In the genomic region with DNA sequence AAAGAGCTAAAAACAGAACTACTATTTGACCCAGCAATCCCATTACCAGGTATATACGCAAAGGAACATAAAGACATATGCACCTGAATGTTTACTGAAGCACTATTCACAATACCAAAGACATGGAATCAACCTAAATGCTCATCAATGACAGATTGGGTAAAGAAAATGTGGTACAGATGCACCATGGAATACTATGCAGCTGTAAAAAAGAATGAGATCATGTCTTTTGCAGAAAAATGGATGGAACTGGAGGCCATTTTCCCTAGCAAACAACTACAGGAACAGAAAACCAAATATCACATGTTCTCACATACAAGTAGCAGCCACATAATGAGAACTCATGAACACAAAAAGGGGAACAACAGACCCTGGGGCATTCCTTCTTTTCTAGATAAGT, we compare ENCODE assay signal across 34 cellular contexts.
"Had no signal": no experiment of that assay in that cellular context is flagged by ENCODE, and none has a peak within 500 bp of the region (broad histone marks: within the 10 kb centered on the region; RNA-seq: fewer than 3 reads in every experiment).

No MANE protein-coding gene starts in this region.

- H3K9me3 Mint-ChIP-seq: activated B cell treated with CpG ODN at 0.5 μM for 24 hours; activated CD4-positive, alpha-beta memory T cell treated with anti-CD3 and anti-CD28 coated beads for 36 hours; activated CD8-positive, alpha-beta T cell treated with anti-CD3 and anti-CD28 coated beads for 36 hours; activated naive CD4-positive, alpha-beta T cell treated with anti-CD3 and anti-CD28 coated beads, Interleukin-2, amount 10 ng/mL, durations not matched to agents 7 days and 5 days; activated naive CD4-positive, alpha-beta T cell treated with anti-CD3 and anti-CD28 coated beads, Interleukin-2, amount 50 U/mL, for 24 hours; activated naive CD8-positive, alpha-beta T cell treated with anti-CD3 and anti-CD28 coated beads, Interleukin-2, amount 50 U/mL, for 24 hours; activated T-cell treated with anti-CD3 and anti-CD28 coated beads, Interleukin-2, amount 50 U/mL, for 4 hours; activated T-helper 2 cell treated with anti-CD3 and anti-CD28 coated beads, Interferon-gamma antibody, Interleukin-2, Interleukin-4, amounts not matched to agents 10 μg/mL and 5 μg/mL and 100 μg/mL, durations not matched to agents 14 hours and 24 hours and 36 hours; T-helper 2 cell treated with Interferon-gamma antibody and Interleukin-4, amounts not matched to agents 5 μg/mL and 100 μg/mL, for 36 hours had no signal

- H3K27ac ChIP-seq: ascending aorta, body of pancreas, brain microvascular endothelial cell, breast epithelium, VCaP had no signal

- H3K4me1 ChIP-seq: body of pancreas, breast epithelium had no signal

- H3K4me1 Mint-ChIP-seq: activated B cell treated with CpG ODN at 0.5 μM for 24 hours; activated CD4-positive, alpha-beta T cell treated with anti-CD3 and anti-CD28 coated beads, Interleukin-2, amount 10 ng/mL, durations not matched to agents 24 days and 14 days; activated naive CD4-positive, alpha-beta T cell treated with anti-CD3 and anti-CD28 coated beads, Interleukin-2, amount 10 ng/mL, durations not matched to agents 7 days and 5 days; activated naive CD4-positive, alpha-beta T cell treated with anti-CD3 and anti-CD28 coated beads, Interleukin-2, amount 50 U/mL, for 24 hours; activated naive CD8-positive, alpha-beta T cell treated with anti-CD3 and anti-CD28 coated beads, Interleukin-2, amount 10 ng/mL, durations not matched to agents 7 days and 5 days; activated naive CD8-positive, alpha-beta T cell treated with anti-CD3 and anti-CD28 coated beads, Interleukin-2, amount 50 U/mL, for 24 hours had no signal

- H3K27me3 Mint-ChIP-seq: activated B cell treated with CpG ODN at 0.5 μM for 24 hours; activated CD4-positive, alpha-beta memory T cell treated with anti-CD3 and anti-CD28 coated beads for 36 hours; activated CD4-positive, alpha-beta T cell treated with anti-CD3 and anti-CD28 coated beads, Interleukin-2, amount 10 ng/mL, durations not matched to agents 24 days and 14 days; activated CD8-positive, alpha-beta T cell treated with anti-CD3 and anti-CD28 coated beads for 36 hours; activated naive CD4-positive, alpha-beta T cell treated with anti-CD3 and anti-CD28 coated beads, Interleukin-2, amount 10 ng/mL, durations not matched to agents 7 days and 5 days; activated naive CD4-positive, alpha-beta T cell treated with anti-CD3 and anti-CD28 coated beads, Interleukin-2, amount 50 U/mL, for 24 hours; activated naive CD8-positive, alpha-beta T cell; activated naive CD8-positive, alpha-beta T cell treated with anti-CD3 and anti-CD28 coated beads, Interleukin-2, amount 10 ng/mL, durations not matched to agents 7 days and 5 days; activated naive CD8-positive, alpha-beta T cell treated with anti-CD3 and anti-CD28 coated beads, Interleukin-2, amount 50 U/mL, for 24 hours had no signal

- ATAC-seq: activated CD8-positive, alpha-beta T cell treated with anti-CD3 and anti-CD28 coated beads for 36 hours; activated naive CD8-positive, alpha-beta T cell treated with anti-CD3 and anti-CD28 coated beads, Interleukin-2, amount 50 U/mL, for 24 hours; activated T-cell treated with anti-CD3 and anti-CD28 coated beads, Interleukin-2, amount 50 U/mL, for 4 hours; body of pancreas had no signal

- H3K27ac Mint-ChIP-seq: activated B cell treated with CpG ODN at 0.5 μM for 24 hours; activated CD4-positive, alpha-beta memory T cell treated with anti-CD3 and anti-CD28 coated beads for 36 hours; activated CD4-positive, alpha-beta T cell treated with anti-CD3 and anti-CD28 coated beads, Interleukin-2, amount 10 ng/mL, durations not matched to agents 24 days and 14 days; activated CD8-positive, alpha-beta T cell treated with anti-CD3 and anti-CD28 coated beads for 36 hours; activated naive CD4-positive, alpha-beta T cell treated with anti-CD3 and anti-CD28 coated beads, Interleukin-2, amount 10 ng/mL, durations not matched to agents 7 days and 5 days; activated naive CD4-positive, alpha-beta T cell treated with anti-CD3 and anti-CD28 coated beads, Interleukin-2, amount 50 U/mL, for 24 hours; activated naive CD8-positive, alpha-beta T cell; activated naive CD8-positive, alpha-beta T cell treated with anti-CD3 and anti-CD28 coated beads, Interleukin-2, amount 10 ng/mL, durations not matched to agents 7 days and 5 days; activated naive CD8-positive, alpha-beta T cell treated with anti-CD3 and anti-CD28 coated beads, Interleukin-2, amount 50 U/mL, for 24 hours; activated T-helper 2 cell treated with anti-CD3 and anti-CD28 coated beads, Interferon-gamma antibody, Interleukin-2, Interleukin-4, amounts not matched to agents 10 μg/mL and 5 μg/mL and 100 μg/mL, durations not matched to agents 14 hours and 24 hours and 36 hours; T-helper 1 cell treated with Interleukin-12 subunit alpha and Interleukin-12 subunit beta and Interleukin-4 antibody, amounts not matched to agents 30 μg/mL and 1 μg/mL, for 36 hours; T-helper 2 cell treated with Interferon-gamma antibody and Interleukin-4, amounts not matched to agents 5 μg/mL and 100 μg/mL, for 36 hours had no signal

- H3K4me3 Mint-ChIP-seq: activated B cell treated with CpG ODN at 0.5 μM for 24 hours; activated CD4-positive, alpha-beta memory T cell treated with anti-CD3 and anti-CD28 coated beads for 36 hours; activated CD4-positive, alpha-beta T cell treated with anti-CD3 and anti-CD28 coated beads, Interleukin-2, amount 10 ng/mL, durations not matched to agents 24 days and 14 days; activated CD8-positive, alpha-beta T cell treated with anti-CD3 and anti-CD28 coated beads for 36 hours; activated naive CD4-positive, alpha-beta T cell treated with anti-CD3 and anti-CD28 coated beads, Interleukin-2, amount 10 ng/mL, durations not matched to agents 7 days and 5 days; activated naive CD4-positive, alpha-beta T cell treated with anti-CD3 and anti-CD28 coated beads, Interleukin-2, amount 50 U/mL, for 24 hours; activated naive CD8-positive, alpha-beta T cell; activated naive CD8-positive, alpha-beta T cell treated with anti-CD3 and anti-CD28 coated beads, Interleukin-2, amount 10 ng/mL, durations not matched to agents 7 days and 5 days; activated naive CD8-positive, alpha-beta T cell treated with anti-CD3 and anti-CD28 coated beads, Interleukin-2, amount 50 U/mL, for 24 hours; activated T-cell treated with anti-CD3 and anti-CD28 coated beads, Interleukin-2, amount 50 U/mL, for 4 hours; T-helper 1 cell treated with Interleukin-12 subunit alpha and Interleukin-12 subunit beta and Interleukin-4 antibody, amounts not matched to agents 30 μg/mL and 1 μg/mL, for 36 hours; T-helper 2 cell treated with Interferon-gamma antibody and Interleukin-4, amounts not matched to agents 5 μg/mL and 100 μg/mL, for 36 hours had no signal

- H3K36me3 ChIP-seq: breast epithelium had no signal

- H3K27me3 ChIP-seq: ascending aorta, body of pancreas, brain microvascular endothelial cell, breast epithelium had no signal

- FAIRE-seq: TTC549 had no signal

- H3K4me3 ChIP-seq: ascending aorta, body of pancreas, breast epithelium had no signal

- DNase-seq: activated B cell treated with CpG ODN at 0.5 μM for 24 hours; activated CD4-positive, alpha-beta memory T cell treated with anti-CD3 and anti-CD28 coated beads for 36 hours; activated CD4-positive, alpha-beta T cell treated with anti-CD3 and anti-CD28 coated beads for 4 hours; activated CD4-positive, alpha-beta T cell treated with anti-CD3 and anti-CD28 coated beads, Interleukin-2, amount 10 ng/mL, durations not matched to agents 24 days and 14 days; activated CD4-positive, alpha-beta T cell treated with anti-CD3 and anti-CD28 coated beads, Interleukin-2, amount 50 U/mL, for 1 hour; activated CD4-positive, alpha-beta T cell treated with anti-CD3 and anti-CD28 coated beads, Interleukin-2, amount 50 U/mL, for 4 hours; activated CD4-positive, CD25-positive, alpha-beta regulatory T cell treated with anti-CD3 and anti-CD28 coated beads, Interleukin-2, amount 50 U/mL, for 72 hours; activated CD8-positive, alpha-beta memory T cell treated with anti-CD3 and anti-CD28 coated beads, Interleukin-2, amount 50 U/mL, for 4 hours; activated CD8-positive, alpha-beta T cell treated with anti-CD3 and anti-CD28 coated beads for 36 hours; activated effector memory CD4-positive, alpha-beta T cell treated with Interleukin-2 at 50 U/mL for 16 hours; activated gamma-delta T cell; activated naive CD4-positive, alpha-beta T cell treated with anti-CD3 and anti-CD28 coated beads, Interleukin-2, amount 10 ng/mL, durations not matched to agents 7 days and 5 days; activated naive CD4-positive, alpha-beta T cell treated with Interleukin-2 at 50 U/mL for 16 hours; activated naive CD8-positive, alpha-beta T cell treated with anti-CD3 and anti-CD28 coated beads, Interleukin-2, amount 10 ng/mL, durations not matched to agents 7 days and 5 days; activated naive CD8-positive, alpha-beta T cell treated with anti-CD3 and anti-CD28 coated beads, Interleukin-2, amount 50 U/mL, for 24 hours; activated T-cell treated with anti-CD3 and anti-CD28 coated beads for 4 hours; activated T-cell treated with anti-CD3 and anti-CD28 coated beads, Interleukin-2, amount 50 U/mL, for 1 hour; activated T-cell treated with anti-CD3 and anti-CD28 coated beads, Interleukin-2, amount 50 U/mL, for 4 hours; amygdala; anterior cingulate cortex; body of pancreas; brain microvascular endothelial cell; central memory CD4-positive, alpha-beta T cell; T-helper 2 cell; T-helper 9 cell had no signal

- H3K9me3 ChIP-seq: ascending aorta, body of pancreas, breast epithelium had no signal
